ENCODE assay signal across 21 cellular contexts in the genomic region with DNA sequence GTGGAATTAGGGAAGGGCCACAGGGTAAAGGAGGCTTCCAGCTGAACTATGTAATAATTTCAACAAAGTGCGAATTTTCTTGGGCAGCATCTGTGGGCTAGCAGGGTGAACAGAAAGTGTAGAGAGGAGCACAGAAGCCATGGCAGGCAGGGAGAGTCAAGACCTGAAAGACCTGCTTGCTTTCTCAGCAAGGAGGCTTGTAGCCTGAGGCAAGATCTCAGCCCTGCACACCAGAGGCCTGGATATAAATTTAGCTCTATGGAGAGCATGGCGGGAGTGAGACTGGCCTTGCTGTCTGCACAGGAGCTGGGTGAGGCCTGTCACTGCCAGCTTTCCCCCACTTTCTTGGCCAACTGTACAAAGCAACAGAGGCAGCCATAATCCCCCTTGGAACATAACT. TPM values are rescaled to one million over a fixed set of nuclear protein-coding genes. Genes with fewer than 3 reads are reported as not detected.
DNase-seq lines count a peak whose midpoint lies in the region; ATAC-seq lines count a peak whose summit lies in the region.
"Had no signal": no experiment of that assay in that cellular context is flagged by ENCODE, and none has a peak within 500 bp of the region (broad histone marks: within the 10 kb centered on the region; RNA-seq: fewer than 3 reads in every experiment).

No MANE protein-coding gene starts in this region.

- H3K18ac ChIP-seq in trophoblast cell (ENCODE audit: low read length), result no peak overlapping the region

- no peak overlapping the region for H2BK120ac ChIP-seq in trophoblast cell (ENCODE audit: insufficient read depth, low read length, poor library complexity)

- H3K9ac ChIP-seq in trophoblast cell (ENCODE audit: low read length), result no peak overlapping the region

- peak overlapping the region; percentile 33 for H2BK5ac ChIP-seq in trophoblast cell (ENCODE audit: low read depth, low read length, poor library complexity)

- H3K4ac ChIP-seq in trophoblast cell (ENCODE audit: low read depth, low read length), result no peak overlapping the region

- no peak overlapping the region for H3K4me2 ChIP-seq in trophoblast cell (ENCODE audit: low read length)

- no peak overlapping the region for H2AFZ ChIP-seq in trophoblast cell (ENCODE audit: insufficient read depth, low read length, poor library complexity)

- DNase-seq in SIG-M5 treated with dmso at 0.1 percent for 504 hours (lab: John Stamatoyannopoulos, UW; ENCODE audit: unreplicated experiment), result peak; percentile 23
- DNase-seq in SIG-M5 (lab: John Stamatoyannopoulos, UW), result no peak
- no peak for DNase-seq in epithelial cell of prostate (ENCODE audit: low read depth, low spot score)
- peak; percentile 89 to 97 for DNase-seq in trophoblast cell
- no peak for DNase-seq in D341Med (ENCODE audit: low spot score)
- no peak for DNase-seq in dermis blood vessel endothelial cell
- DNase-seq: HCEC 1CT; Karpas-422; NCI-H1105 treated with DMSO at 0.1 percent for 48 hours; NCI-H146; NCI-H2029; NCI-H446; NCI-H524 treated with DMSO at 0.1 percent for 48 hours; NCI-H82; NK-92 treated with Interleukin-12 subunit alpha and Interleukin-12 subunit beta, amount 100 ng/mL, for 24 hours; SHP77 had no signal

- ATAC-seq in GM19035 (IDR thresholded peaks at IDR 0.05; ENCODE audit: unreplicated experiment), result no peak

- H3K23ac ChIP-seq in trophoblast cell (ENCODE audit: low read length), result no peak overlapping the region

- peaks cover 8 to 14% of the 10 kb centered on the region in 2 experiments for H3K4me1 ChIP-seq in trophoblast cell (ENCODE audit: control insufficient read depth in 1 of 2, insufficient read depth in 2 of 2, low read length in 2 of 2)

- H3K14ac ChIP-seq in trophoblast cell (ENCODE audit: low read length), result peak overlapping the region; percentile 57

- no peak overlapping the region for H2AK5ac ChIP-seq in trophoblast cell (ENCODE audit: low read length)

- H3K9me3 ChIP-seq in trophoblast cell (ENCODE audit: insufficient read depth, low read depth, low read length), result peaks cover 2% of the 10 kb centered on the region

- H3K27me3 ChIP-seq in trophoblast cell (ENCODE audit: insufficient read depth, low read length), result no peaks in the 10 kb centered on the region

- WGBS in trophoblast cell (ENCODE audit: extremely low coverage, insufficient coverage, insufficient read length), result no CpG with 5 or more reads among the region's 2 CpGs

- no peak overlapping the region for H4K91ac ChIP-seq in trophoblast cell (ENCODE audit: low read depth, low read length)

- H3K36me3 ChIP-seq in trophoblast cell (ENCODE audit: control insufficient read depth in 1 of 2, insufficient read depth in 2 of 2, low read length in 2 of 2), result no peaks in the 10 kb centered on the region

- peaks cover 2% of the 10 kb centered on the region for H3K79me1 ChIP-seq in trophoblast cell (ENCODE audit: low read length)

- no peak overlapping the region for H4K12ac ChIP-seq in trophoblast cell (ENCODE audit: low read depth, low read length)

- H3K4me3 ChIP-seq in trophoblast cell (ENCODE audit: low read depth, low read length), result no peak overlapping the region
- H3K4me3 ChIP-seq: SK-N-MC had no signal

- H3K79me2 ChIP-seq in trophoblast cell (ENCODE audit: control insufficient read depth, insufficient read depth, low read length, poor library complexity), result no peaks in the 10 kb centered on the region

- H3K27ac ChIP-seq in epithelial cell of prostate (peak overlapping the region; percentile 22), trophoblast cell (ENCODE audit: low read depth, low read length) (peak overlapping the region; percentile 15)
- H3K27ac ChIP-seq: 22Rv1, RWPE1, SK-N-MC had no signal

- H2BK12ac ChIP-seq in trophoblast cell (ENCODE audit: low read length), result no peak overlapping the region

- no peak overlapping the region for H4K8ac ChIP-seq in trophoblast cell (ENCODE audit: low read depth, low read length)

RNA-seq across cellular contexts. Expression of a gene that starts 32.1 kb away (rescaled TPM):
- polyA plus RNA-seq in trophoblast cell (2013), result 4.7 and 4.8 TPM in 2 replicates
- 18.0 and 60.6 TPM in 2 replicates for total RNA-seq in dermis blood vessel endothelial cell
- total RNA-seq: G401 had no signal

RNA-seq across cellular contexts. Expression of a gene that starts 46.3 kb away (rescaled TPM):
- polyA plus RNA-seq in trophoblast cell (2013), result 1.9 and 2.0 TPM in 2 replicates
- total RNA-seq in dermis blood vessel endothelial cell, result 29.8 and 41.3 TPM in 2 replicates

Comparison
In these comparisons a context has a peak if more than half of its experiments do, and no peak if none do; other contexts are left out.
1. DNase-seq: peak in SIG-M5 treated with dmso at 0.1 percent for 504 hours (single experiment) and trophoblast cell (2 of 2); none in SIG-M5 (single experiment), epithelial cell of prostate (single experiment), D341Med (single experiment) and dermis blood vessel endothelial cell (single experiment).